9 cellular contexts compared by ENCODE assay signal in genomic region chr17:38874505-38875419, GRCh38. TPM values are rescaled to one million over a fixed set of nuclear protein-coding genes. Genes with fewer than 3 reads are reported as not detected.
DNase-seq lines count a peak whose midpoint lies in the region; TF ChIP-seq lines count a peak whose summit lies in the region.
"Had no signal": no experiment of that assay in that cellular context is flagged by ENCODE, and none has a peak within 500 bp of the region (broad histone marks: within the 10 kb centered on the region; RNA-seq: fewer than 3 reads in every experiment).

No MANE protein-coding gene starts in this region.

- TF ChIP-seq CTCF in Peyer's patch (IDR thresholded peaks at IDR 0.05): no peak
- no peak for TF ChIP-seq CTCF in progenitor cell of endocrine pancreas (IDR thresholded peaks at IDR 0.05; ENCODE audit: unreplicated experiment)

- CTCF ChIA-PET in CD4-positive, alpha-beta memory T cell (lab: Charles Lee; ENCODE audit: partially characterized antibody): no interaction called here

- intact Hi-C loops in CD4-positive, alpha-beta memory T cell (cut with micrococcal nuclease): loop anchor here (5.0 kb wide), 3 partner anchors 93 to 172 kb away; partner anchors contain the start of gene FBXO47

- H3K27me3 Mint-ChIP-seq in CD4-positive, alpha-beta memory T cell: no peaks in the 10 kb centered on the region
- no peaks in the 10 kb centered on the region for H3K27me3 Mint-ChIP-seq in progenitor cell of endocrine pancreas

- H3K9me3 ChIP-seq in CD4-positive, alpha-beta memory T cell (ENCODE audit: control insufficient read depth in 1 of 2, low read length in 2 of 2): no peaks in the 10 kb centered on the region
- no peaks in the 10 kb centered on the region for H3K9me3 ChIP-seq in Peyer's patch

- peaks cover 80% of the 10 kb centered on the region for H3K4me1 ChIP-seq in CD4-positive, alpha-beta memory T cell (ENCODE audit: insufficient read depth, low read length)
- peaks cover 0 to 78% (median 57%) of the 10 kb centered on the region in 4 donors for H3K4me1 ChIP-seq in Peyer's patch

- peaks cover 52 to 95% (median 70%) of the 10 kb centered on the region in 4 donors for H3K4me1 Mint-ChIP-seq in CD4-positive, alpha-beta memory T cell
- peaks cover 36% of the 10 kb centered on the region for H3K4me1 Mint-ChIP-seq in progenitor cell of endocrine pancreas (ENCODE audit: low read depth)

- peak overlapping the region; percentile 49 to 100 (median 87) for H3K27ac Mint-ChIP-seq in CD4-positive, alpha-beta memory T cell
- no peak overlapping the region for H3K27ac Mint-ChIP-seq in progenitor cell of endocrine pancreas

- DNase-seq in CD4-positive, alpha-beta memory T cell: no peak
- DNase-seq in Peyer's patch (no peak), epidermal melanocyte (ENCODE audit: insufficient read length, low spot score) (peak; percentile 18), retina (peak; percentile 73), AML-193 (lab: John Stamatoyannopoulos, UW) (no peak), NCI-H2171 treated with DMSO at 0.1 percent for 48 hours (lab: John Stamatoyannopoulos, UW) (no peak), progenitor cell of endocrine pancreas (ENCODE audit: low spot score, unreplicated experiment) (no peak)
- no peak for DNase-seq in activated effector memory CD4-positive, alpha-beta T cell treated with anti-CD3 and anti-CD28 coated beads, Interleukin-2, amount 50 U/mL, for 16 hours
- DNase-seq: left cardiac atrium had no signal

- peaks cover 0 to 2% (median 0%) of the 10 kb centered on the region in 8 donors for H3K9me3 Mint-ChIP-seq in CD4-positive, alpha-beta memory T cell
- H3K9me3 Mint-ChIP-seq in progenitor cell of endocrine pancreas (ENCODE audit: low read depth): no peaks in the 10 kb centered on the region

- H3K36me3 Mint-ChIP-seq in CD4-positive, alpha-beta memory T cell: peaks cover 16 to 51% of the 10 kb centered on the region in 2 donors
- H3K36me3 Mint-ChIP-seq in progenitor cell of endocrine pancreas (ENCODE audit: insufficient read depth): peaks cover 4% of the 10 kb centered on the region

- POLR2A ChIA-PET in CD4-positive, alpha-beta memory T cell (lab: Charles Lee; ENCODE audit: partially characterized antibody): interaction anchor here (1.0 to 9.5 kb wide), 5 partner anchors 11 to 23 kb away, joined by 4 to 229 read pairs (median 12); partner anchors contain the start of gene RPL23

- H3K27ac ChIP-seq in CD4-positive, alpha-beta memory T cell (ENCODE audit: low read depth, low read length): peak overlapping the region; percentile 29
- peak overlapping the region in 3 of 4 donors; percentile 96 to 99 (median 99) for H3K27ac ChIP-seq in Peyer's patch

- peak overlapping the region in 6 of 8 donors; percentile 27 to 95 (median 58) for H3K4me3 Mint-ChIP-seq in CD4-positive, alpha-beta memory T cell
- H3K4me3 Mint-ChIP-seq in progenitor cell of endocrine pancreas (ENCODE audit: low read depth): no peak overlapping the region

- no peak for TF ChIP-seq POLR2A in Peyer's patch (IDR thresholded peaks at IDR 0.05)

- H3K27me3 ChIP-seq in CD4-positive, alpha-beta memory T cell (ENCODE audit: insufficient read depth, low read length): no peaks in the 10 kb centered on the region
- no peaks in the 10 kb centered on the region for H3K27me3 ChIP-seq in Peyer's patch

- no peak overlapping the region for H3K4me3 ChIP-seq in CD4-positive, alpha-beta memory T cell (ENCODE audit: low read length in 2 of 2)
- H3K4me3 ChIP-seq in Peyer's patch: peak overlapping the region in 2 of 4 donors; percentile 2 to 11

- peaks cover 20% of the 10 kb centered on the region for H3K36me3 ChIP-seq in CD4-positive, alpha-beta memory T cell (ENCODE audit: insufficient read depth, low read length)
- H3K36me3 ChIP-seq in Peyer's patch: peaks cover 0 to 30% (median 0%) of the 10 kb centered on the region in 3 donors

RNA-seq across cellular contexts. Expression of gene LASP1, which starts 4.9 kb away (rescaled TPM):
- 100 to 1,000 TPM; 120 to 122 TPM for total RNA-seq in CD4-positive, alpha-beta memory T cell
- 10 to 100 TPM; 32.1 to 65.3 TPM for polyA plus RNA-seq in CD4-positive, alpha-beta memory T cell
- 100 to 1,000 TPM; 166 to 654 (median 590) TPM for total RNA-seq in Peyer's patch
- 134 and 135 TPM in 2 replicates for total RNA-seq in progenitor cell of endocrine pancreas

RNA-seq across cellular contexts. Expression of gene RPL23, which starts 21.2 kb away (rescaled TPM):
- 1,000 to 10,000 TPM; 1,511 to 1,572 TPM for total RNA-seq in CD4-positive, alpha-beta memory T cell
- 1,000 to 10,000 TPM in 1 of 2 donors, 100 to 1,000 TPM in 1; 728 to 1,314 TPM for polyA plus RNA-seq in CD4-positive, alpha-beta memory T cell
- total RNA-seq in Peyer's patch (1,000 to 10,000 TPM in 1 of 4 donors, 100 to 1,000 TPM in 3; 347 to 1,233 (median 540) TPM), progenitor cell of endocrine pancreas (1,623 and 1,642 TPM in 2 replicates)

RNA-seq across cellular contexts. Expression of gene CWC25, which starts 49.6 kb away (rescaled TPM):
- total RNA-seq in CD4-positive, alpha-beta memory T cell: 10 to 100 TPM; 44.4 to 46.8 TPM
- 1 to 10 TPM; 4.3 to 9.6 TPM for polyA plus RNA-seq in CD4-positive, alpha-beta memory T cell
- 100 to 1,000 TPM in 1 of 4 donors, 10 to 100 TPM in 3; 49.4 to 106 (median 56.5) TPM for total RNA-seq in Peyer's patch
- 17.1 and 19.9 TPM in 2 replicates for total RNA-seq in progenitor cell of endocrine pancreas

Comparison
In these comparisons a context has a peak if more than half of its experiments do, and no peak if none do; other contexts are left out.
1. DNase-seq: peak in epidermal melanocyte (single experiment) and retina (single experiment); none in CD4-positive, alpha-beta memory T cell (0 of 5), Peyer's patch (0 of 3), activated effector memory CD4-positive, alpha-beta T cell treated with anti-CD3 and anti-CD28 coated beads, Interleukin-2, amount 50 U/mL, for 16 hours (single experiment), AML-193 (0 of 2), NCI-H2171 treated with DMSO at 0.1 percent for 48 hours (single experiment) and progenitor cell of endocrine pancreas (single experiment).